15 cellular contexts compared by ENCODE assay signal in genomic region chr6:111842271-111842822, GRCh38. TPM values are rescaled to one million over a fixed set of nuclear protein-coding genes. Genes with fewer than 3 reads are reported as not detected.
DNase-seq lines count a peak whose midpoint lies in the region; ATAC-seq, FAIRE-seq and TF ChIP-seq lines count a peak whose summit lies in the region.
"Had no signal": no experiment of that assay in that cellular context is flagged by ENCODE, and none has a peak within 500 bp of the region (broad histone marks: within the 10 kb centered on the region; RNA-seq: fewer than 3 reads in every experiment).

No MANE protein-coding gene starts in this region.

- peak; percentile 25 for DNase-seq in activated naive CD4-positive, alpha-beta T cell treated with anti-CD3 and anti-CD28 coated beads, Interleukin-2, amount 10 ng/mL, durations not matched to agents 7 days and 5 days
- no peak for DNase-seq in activated naive CD4-positive, alpha-beta T cell treated with anti-CD3 and anti-CD28 coated beads, Interleukin-2, amount 50 U/mL, for 72 hours (ENCODE audit: low spot score in 2 of 2)
- DNase-seq in SJCRH30 (peak; percentile 17 to 45), HepG2 (ENCODE audit: low spot score) (no peak), substantia nigra (lab: John Stamatoyannopoulos, UW) (no peak), DMS79 (lab: John Stamatoyannopoulos, UW) (no peak)
- DNase-seq in activated effector memory CD4-positive, alpha-beta T cell treated with Interleukin-2 at 50 U/mL for 16 hours = no peak
- DNase-seq: NCI-H187, NCI-H69, psoas muscle had no signal

- H3K27me3 Mint-ChIP-seq in activated naive CD4-positive, alpha-beta T cell treated with anti-CD3 and anti-CD28 coated beads, Interleukin-2, amount 10 ng/mL, durations not matched to agents 7 days and 5 days = no peaks in the 10 kb centered on the region
- H3K27me3 Mint-ChIP-seq: activated CD4-positive, alpha-beta T cell treated with anti-CD3 and anti-CD28 coated beads for 36 hours had no signal

- 91% methylated on average over 9 of the region's 9 CpGs for WGBS in HepG2 (ENCODE audit: low lambda C conversion rate)

- no peak for TF ChIP-seq RAD21 in HepG2 (CRISPR knock-in tag; IDR thresholded peaks at IDR 0.05)

- H2AFZ ChIP-seq in HepG2 (ENCODE audit: low read length) = no peak overlapping the region

- no peak overlapping the region for H3K4me3 Mint-ChIP-seq in activated naive CD4-positive, alpha-beta T cell treated with anti-CD3 and anti-CD28 coated beads, Interleukin-2, amount 10 ng/mL, durations not matched to agents 7 days and 5 days
- H3K4me3 Mint-ChIP-seq: activated CD4-positive, alpha-beta T cell treated with anti-CD3 and anti-CD28 coated beads for 36 hours had no signal

- H3K4me3 ChIP-seq in SJCRH30 (peak overlapping the region; percentile 40), HepG2 (replicated peaks in 1 of 3; ENCODE audit: insufficient read depth in 1 of 3, low read depth in 2 of 3, low read length in 3 of 3) (no peak overlapping the region; a peak in 1 of 6 replicates)
- H3K4me3 ChIP-seq: psoas muscle had no signal

- no peak overlapping the region for H3K27ac Mint-ChIP-seq in activated naive CD4-positive, alpha-beta T cell treated with anti-CD3 and anti-CD28 coated beads, Interleukin-2, amount 10 ng/mL, durations not matched to agents 7 days and 5 days
- no peak overlapping the region for H3K27ac Mint-ChIP-seq in activated naive CD4-positive, alpha-beta T cell treated with anti-CD3 and anti-CD28 coated beads, Interleukin-2, amount 50 U/mL, for 72 hours
- H3K27ac Mint-ChIP-seq: activated CD4-positive, alpha-beta T cell treated with anti-CD3 and anti-CD28 coated beads for 36 hours had no signal

- TF ChIP-seq CTCF in HepG2 (CRISPR knock-in tag; IDR thresholded peaks at IDR 0.05) = no peak

- no peak for TF ChIP-seq POLR2A in HepG2 (IDR thresholded peaks at IDR 0.05; ENCODE audit: insufficient read depth in 1 of 2, low read depth in 2 of 2, low read length in 2 of 2)

- POLR2A ChIA-PET in HepG2 (lab: Yijun Ruan, JAX) = no interaction called here

- intact Hi-C loops in HepG2 (cut with micrococcal nuclease; ENCODE audit: unreplicated experiment) = loop anchor here (5.0 kb wide), 1 partner anchor 50 kb away; no protein-coding TSS in a partner anchor

- 0 out of 2 replicates have a peak overlapping the region, but pooled peaks have one; percentile 25 for H3K9ac ChIP-seq in HepG2 (ENCODE audit: insufficient read depth, low read depth, low read length)

- FAIRE-seq in HepG2 (lab: Jason Lieb, UNC) = no peak
- FAIRE-seq: colon, G401.6, urothelium cell line had no signal

- no peaks in the 10 kb centered on the region for H3K4me1 Mint-ChIP-seq in activated naive CD4-positive, alpha-beta T cell treated with anti-CD3 and anti-CD28 coated beads, Interleukin-2, amount 10 ng/mL, durations not matched to agents 7 days and 5 days

- H3K4me1 ChIP-seq in SJCRH30 (peaks cover 56% of the 10 kb centered on the region), HepG2 (ENCODE audit: insufficient read depth, low read length) (peaks cover 53% of the 10 kb centered on the region)

- H3K9me3 ChIP-seq in SJCRH30 (replicated peaks) (no peaks in the 10 kb centered on the region), HepG2 (ENCODE audit: low read length) (no peaks in the 10 kb centered on the region)
- H3K9me3 ChIP-seq: psoas muscle had no signal

- TF ChIP-seq EP300 in HepG2 (IDR thresholded peaks at IDR 0.05; ENCODE audit: low read depth in 2 of 2, low read length in 2 of 2) (no peak), HepG2 (CRISPR knock-in tag; IDR thresholded peaks at IDR 0.05; ENCODE audit: borderline replicate concordance) (no peak)

- H3K36me3 ChIP-seq in SJCRH30 (no peaks in the 10 kb centered on the region; the same call in 1 of the 2 replicates), HepG2 (replicated peaks in 1 of 2; ENCODE audit: control insufficient read depth in 1 of 2, insufficient read depth in 2 of 2, low read length in 2 of 2) (no peaks in the 10 kb centered on the region)

- H3K4me2 ChIP-seq in HepG2 (ENCODE audit: low read depth, low read length) = peak overlapping the region; percentile 62

- no peak for ATAC-seq in activated naive CD4-positive, alpha-beta T cell treated with anti-CD3 and anti-CD28 coated beads, Interleukin-2, amount 50 U/mL, for 72 hours
- ATAC-seq in HepG2 (no peak), HG02970 (IDR thresholded peaks at IDR 0.05; ENCODE audit: low FRiP score, unreplicated experiment) (no peak)
- ATAC-seq: activated CD4-positive, alpha-beta T cell treated with anti-CD3 and anti-CD28 coated beads for 36 hours; psoas muscle had no signal

- H3K9me3 Mint-ChIP-seq in activated naive CD4-positive, alpha-beta T cell treated with anti-CD3 and anti-CD28 coated beads, Interleukin-2, amount 10 ng/mL, durations not matched to agents 7 days and 5 days = no peaks in the 10 kb centered on the region
- no peaks in the 10 kb centered on the region for H3K9me3 Mint-ChIP-seq in activated naive CD4-positive, alpha-beta T cell treated with anti-CD3 and anti-CD28 coated beads, Interleukin-2, amount 50 U/mL, for 72 hours

- in situ Hi-C loops in HepG2 (cut with HindIII; ENCODE audit: extremely low pct_ligation_motif_present, low pct_unique_long_range_greater_than_20kb) = no loop called here

- BruUV-seq in HepG2 (replicated peaks; lab: Mats Ljungman, UMichigan) = no TSS peak

- CTCF ChIA-PET in activated naive CD4-positive, alpha-beta T cell treated with anti-CD3 and anti-CD28 coated beads, Interleukin-2, amount 10 ng/mL, durations not matched to agents 7 days and 5 days (lab: Charles Lee) = interaction anchor here (0.6 to 2.3 kb wide), 4 partner anchors 24 to 168 kb away, joined by 3 to 9 read pairs (median 4); no protein-coding TSS in a partner anchor
- CTCF ChIA-PET in HepG2 (lab: Yijun Ruan, JAX; ENCODE audit: low intra/inter-chr PET ratio, low total read pairs) = no interaction called here

- H3K79me2 ChIP-seq in HepG2 (ENCODE audit: insufficient read depth, low read length) = no peaks in the 10 kb centered on the region

- H3K27me3 ChIP-seq in SJCRH30 (no peaks in the 10 kb centered on the region), HepG2 (ENCODE audit: control insufficient read depth in 1 of 2, insufficient read depth in 2 of 2, low read length in 2 of 2) (no peaks in the 10 kb centered on the region)

- H3K27ac ChIP-seq in SJCRH30 = peak overlapping the region; percentile 93
- peak overlapping the region; percentile 38 for H3K27ac ChIP-seq in HepG2 (ENCODE audit: extremely low read length, insufficient read depth, low read length)
- peak overlapping the region; percentile 17 for H3K27ac ChIP-seq in substantia nigra (ENCODE audit: low read depth, low read length, poor library complexity, severe bottlenecking)
- H3K27ac ChIP-seq: psoas muscle had no signal

- peaks cover 48% of the 10 kb centered on the region for H3K36me3 Mint-ChIP-seq in activated naive CD4-positive, alpha-beta T cell treated with anti-CD3 and anti-CD28 coated beads, Interleukin-2, amount 10 ng/mL, durations not matched to agents 7 days and 5 days
- peaks cover 4 to 18% of the 10 kb centered on the region in 2 donors for H3K36me3 Mint-ChIP-seq in activated naive CD4-positive, alpha-beta T cell treated with anti-CD3 and anti-CD28 coated beads, Interleukin-2, amount 50 U/mL, for 72 hours

- no peaks in the 10 kb centered on the region for H4K20me1 ChIP-seq in HepG2 (ENCODE audit: insufficient read depth, low read length)

RNA-seq across cellular contexts. Expression of gene FYN, which starts 30.9 kb away (rescaled TPM):
- total RNA-seq in activated naive CD4-positive, alpha-beta T cell treated with anti-CD3 and anti-CD28 coated beads, Interleukin-2, amount 50 U/mL, for 72 hours = 100 to 1,000 TPM; 287 to 304 TPM
- total RNA-seq in SJCRH30 (2014; rRNA removed; shearing (Covaris generic)) = 57.1 and 67.1 TPM in 2 replicates
- total RNA-seq in HepG2 (2016; rRNA removed; fragmentation: Illumina TruSeq; extraction: Trizol) = 14.6 and 15.5 TPM in 2 replicates
- 3.6 and 4.1 TPM in 2 replicates for total RNA-seq in HepG2 (2016; cell fraction: cytosol; rRNA removed; fragmentation: Illumina TruSeq; extraction: Trizol; ENCODE audit: low read depth)
- total RNA-seq in HepG2 (2016; cell fraction: insoluble cytoplasmic fraction; rRNA removed; fragmentation: Illumina TruSeq; extraction: Trizol) = 13.7 and 16.0 TPM in 2 replicates
- 11.6 and 12.0 TPM in 2 replicates for total RNA-seq in HepG2 (2016; cell fraction: membrane; rRNA removed; fragmentation: Illumina TruSeq; extraction: Trizol)
- total RNA-seq in HepG2 (2016; cell fraction: nucleus; rRNA removed; fragmentation: Illumina TruSeq; extraction: Trizol) = 17.8 and 19.2 TPM in 2 replicates
- polyA plus RNA-seq in HepG2 (2011; rRNA removed) = 22.6 and 24.6 TPM in 2 replicates
- 16.8 and 28.6 TPM in 2 replicates for polyA plus RNA-seq in HepG2 (2011; cell fraction: cytosol; rRNA removed)
- polyA plus RNA-seq in HepG2 (2011; cell fraction: nucleus; rRNA removed) = 31.3 and 40.2 TPM in 2 replicates
- polyA plus RNA-seq in HepG2 (2012) = 22.4 and 23.4 TPM in 2 replicates
- polyA plus RNA-seq in HepG2 (2016; cell fraction: cytosol; fragmentation: Illumina TruSeq; extraction: Trizol; ENCODE audit: low read depth) = 3.4 and 3.5 TPM in 2 replicates
- 18.8 and 20.1 TPM in 2 replicates for polyA plus RNA-seq in HepG2 (2016; cell fraction: insoluble cytoplasmic fraction; fragmentation: Illumina TruSeq; extraction: Trizol; ENCODE audit: low read depth)
- 10.6 and 11.8 TPM in 2 replicates for polyA plus RNA-seq in HepG2 (2016; cell fraction: membrane; fragmentation: Illumina TruSeq; extraction: Trizol; ENCODE audit: low read depth)
- polyA plus RNA-seq in HepG2 (2016; cell fraction: nucleus; fragmentation: Illumina TruSeq; extraction: Trizol; ENCODE audit: insufficient read depth, low read depth) = 17.9 and 20.2 TPM in 2 replicates
- polyA minus RNA-seq in HepG2 (2011; rRNA and poly(A)+ RNA removed; ENCODE audit: low replicate concordance) = 37.8 and 75.6 TPM in 2 replicates
- polyA minus RNA-seq in HepG2 (2011; cell fraction: cytosol; rRNA and poly(A)+ RNA removed) = 19.1 and 20.6 TPM in 2 replicates
- polyA minus RNA-seq in HepG2 (2011; cell fraction: nucleus; rRNA and poly(A)+ RNA removed) = 45.1 and 62.6 TPM in 2 replicates

Comparison
In these comparisons a context has a peak if more than half of its experiments do, and no peak if none do; other contexts are left out.
1. DNase-seq: peak in activated naive CD4-positive, alpha-beta T cell treated with anti-CD3 and anti-CD28 coated beads, Interleukin-2, amount 10 ng/mL, durations not matched to agents 7 days and 5 days (single experiment) and SJCRH30 (2 of 2); none in activated naive CD4-positive, alpha-beta T cell treated with anti-CD3 and anti-CD28 coated beads, Interleukin-2, amount 50 U/mL, for 72 hours (0 of 2), HepG2 (single experiment), substantia nigra (0 of 49), DMS79 (single experiment) and activated effector memory CD4-positive, alpha-beta T cell treated with Interleukin-2 at 50 U/mL for 16 hours (single experiment).
2. H3K27ac ChIP-seq: peak in every context shown above with its lines; median percentile 93 in SJCRH30; 38 in HepG2; 17 in substantia nigra.